Comparison of ENCODE assay signal across 8 cellular contexts in genomic region chr6:149320016-149320415, GRCh38. TPM values are rescaled to one million over a fixed set of nuclear protein-coding genes. Genes with fewer than 3 reads are reported as not detected.
DNase-seq lines count a peak whose midpoint lies in the region; ATAC-seq and TF ChIP-seq lines count a peak whose summit lies in the region.
"Not testable (repeated sequence)": the region's sequence is repeated elsewhere in the genome, so short reads cannot be mapped to it uniquely, and the experiment has no call there.

No MANE protein-coding gene starts in this region.

- peaks cover 11% of the 10 kb centered on the region for H3K4me1 ChIP-seq in iPS-15b (ENCODE audit: control insufficient read depth, insufficient read depth, low read length)

- H3K4me3 Mint-ChIP-seq in WTC11 (peak overlapping the region; percentile 93), neural crest cell (peak overlapping the region; percentile 88)

- not testable (repeated sequence) for H3K9me3 ChIP-seq in AG04450 (ENCODE audit: control insufficient read depth, insufficient read depth, low read length); iPS-15b (ENCODE audit: control insufficient read depth, insufficient read depth, low read length)

- H3K36me3 ChIP-seq in iPS-15b (ENCODE audit: control insufficient read depth, insufficient read depth, low read length), result not testable (repeated sequence)

- CTCF ChIA-PET in AG04450 (lab: Charles Lee); WTC11 (lab: Charles Lee): not testable (repeated sequence)

- not testable (repeated sequence) for H3K9me3 Mint-ChIP-seq in WTC11, neural crest cell

- not testable (repeated sequence) for DNase-seq in AG04450 (ENCODE audit: low read depth, low spot score); HFF-Myc (ENCODE audit: extremely low read depth, low read depth); WTC11 (ENCODE audit: low spot score); choroid plexus epithelial cell (ENCODE audit: low read depth); neural crest cell (ENCODE audit: low read depth, low spot score)
- peak; percentile 5 for DNase-seq in activated T-helper 9 cell treated with anti-CD3 and anti-CD28 coated beads, Interleukin-2, amount 50 U/mL, for 16 hours (ENCODE audit: low read depth)
- peak in 2 of 3 experiments; percentile 3 to 32 for DNase-seq in stimulated activated CD4-positive, alpha-beta T cell treated with anti-CD3 and anti-CD28 coated beads, TNF-alpha, amount 100 ng/mL, for 24 hours (ENCODE audit: low read depth in 3 of 3)

- POLR2A ChIA-PET in AG04450 (lab: Yijun Ruan, JAX); WTC11 (lab: Charles Lee): not testable (repeated sequence)

- ATAC-seq in WTC11, result not testable (repeated sequence)

- peaks cover 54% of the 10 kb centered on the region for H3K4me1 Mint-ChIP-seq in WTC11
- peaks cover 52% of the 10 kb centered on the region for H3K4me1 Mint-ChIP-seq in neural crest cell

- H3K27me3 Mint-ChIP-seq in WTC11 (ENCODE audit: low read depth); neural crest cell (ENCODE audit: low read depth): not testable (repeated sequence)

- H3K9ac ChIP-seq in iPS-15b (ENCODE audit: low read depth, low read length), result peak overlapping the region; percentile 32

- not testable (repeated sequence) for H3K27ac ChIP-seq in AG04450 (ENCODE audit: low read depth, low read length)

- H3K27ac Mint-ChIP-seq in WTC11, result 0 out of 2 replicates have a peak overlapping the region, but pooled peaks have one; percentile 23
- H3K27ac Mint-ChIP-seq in neural crest cell (ENCODE audit: unreplicated experiment), result not testable (repeated sequence)

- not testable (repeated sequence) for H3K27me3 ChIP-seq in AG04450 (ENCODE audit: control insufficient read depth, insufficient read depth, low read length); iPS-15b (ENCODE audit: control insufficient read depth, insufficient read depth, low read length)

- TF ChIP-seq CTCF in AG04450 (IDR thresholded peaks at IDR 0.05; ENCODE audit: low read depth, low read length); HFF-Myc (IDR thresholded peaks at IDR 0.05; ENCODE audit: low read depth, low read length, missing control alignments); WTC11 (IDR thresholded peaks at IDR 0.05); choroid plexus epithelial cell (conservative IDR thresholded peaks at IDR 0.05; ENCODE audit: low read depth, low read length); neural crest cell (conservative IDR thresholded peaks at IDR 0.05): not testable (repeated sequence)

- H3K4me3 ChIP-seq in AG04450 (ENCODE audit: low read depth, low read length) (peak overlapping the region; percentile 80), HFF-Myc (replicated peaks; ENCODE audit: low read depth, low read length) (peak overlapping the region; percentile 69; the same call in 1 of the 2 replicates), choroid plexus epithelial cell (ENCODE audit: low read depth, low read length) (peak overlapping the region; percentile 89), iPS-15b (ENCODE audit: low read depth, low read length) (peak overlapping the region; percentile 62)

- H3K36me3 Mint-ChIP-seq in WTC11; neural crest cell (ENCODE audit: low read depth): not testable (repeated sequence)

RNA-seq across cellular contexts. Expression of gene TAB2, which starts 2.5 kb away (rescaled TPM):
- polyA plus RNA-seq in AG04450 (2011; rRNA removed), result 46.4 and 61.1 TPM in 2 replicates
- polyA minus RNA-seq in AG04450 (2011; rRNA and poly(A)+ RNA removed), result 37.7 and 59.1 TPM in 2 replicates
- total RNA-seq in WTC11 (2021) (45.3 to 55.6 TPM (median 47.2 TPM) in 3 replicates), neural crest cell (45.1 and 45.2 TPM in 2 replicates)
